Comparison of ENCODE assay signal across 19 cellular contexts in genomic region chr7:117960351-117960750, GRCh38.
"Had no signal": no experiment of that assay in that cellular context is flagged by ENCODE, and none has a peak within 500 bp of the region (broad histone marks: within the 10 kb centered on the region; RNA-seq: fewer than 3 reads in every experiment).

No MANE protein-coding gene starts in this region.

- H3K36me3 ChIP-seq: Peyer's patch, SJCRH30 had no signal

- H3K4me3 Mint-ChIP-seq: IgD-negative memory B cell had no signal

- H3K36me3 Mint-ChIP-seq: IgD-negative memory B cell had no signal

- H3K27ac Mint-ChIP-seq: IgD-negative memory B cell had no signal

- DNase-seq: Kasumi-1; MV-4-11; NCI-H1048; NCI-H1436 treated with DMSO at 0.1 percent for 48 hours; NCI-H1694; NCI-H187 treated with DMSO at 0.1 percent for 48 hours; NCI-H2029 treated with DMSO at 0.1 percent for 48 hours; NCI-H2107; NCI-H2171 treated with DMSO at 0.1 percent for 48 hours; NCI-H345; NCI-H446 treated with DMSO at 0.1 percent for 48 hours; NCI-H526; NCI-H82; NK-92 treated with Interleukin-12 subunit alpha and Interleukin-12 subunit beta, amount 100 ng/mL, for 24 hours; PC-9; Peyer's patch; SJCRH30 had no signal

- H3K9me3 ChIP-seq: Peyer's patch, SJCRH30 had no signal

- ATAC-seq: K562 had no signal

- H3K27me3 ChIP-seq: Peyer's patch, SJCRH30 had no signal

- H3K4me3 ChIP-seq: K562, PC-9, Peyer's patch, SJCRH30 had no signal

- H3K4me1 Mint-ChIP-seq: IgD-negative memory B cell had no signal
